ENCODE assay signal across 17 cellular contexts in the genomic region with DNA sequence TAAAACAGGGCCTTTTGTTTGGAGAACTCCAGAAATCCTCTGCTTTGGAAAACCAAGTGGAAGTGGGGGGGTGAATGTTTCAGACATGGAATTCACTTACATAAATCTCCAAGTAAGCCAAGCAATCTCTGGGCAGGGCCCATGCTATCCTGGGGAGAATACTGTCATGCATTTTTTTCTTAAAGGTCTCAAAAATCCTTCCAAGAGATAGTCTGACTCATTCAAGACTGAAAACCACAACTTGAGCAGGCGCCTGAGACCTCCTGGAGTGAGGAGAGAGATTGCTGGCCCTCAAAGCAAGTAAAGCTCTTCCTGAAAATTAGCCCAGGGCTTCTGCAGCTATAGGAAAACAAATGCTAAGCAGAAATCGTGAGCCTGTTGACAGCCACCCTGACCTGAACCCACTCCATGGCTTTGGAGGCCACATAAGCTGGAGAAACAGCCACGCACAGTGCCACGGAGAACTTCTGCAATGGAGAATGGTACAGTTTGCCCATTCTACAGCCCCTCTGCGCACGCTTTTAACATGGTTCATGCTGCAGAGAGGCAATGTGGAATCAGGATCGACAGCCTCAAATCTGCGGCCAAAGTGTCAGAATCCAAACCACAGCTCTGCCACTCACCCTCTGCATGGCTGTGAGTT.
DNase-seq lines count a peak whose midpoint lies in the region; ATAC-seq, FAIRE-seq and TF ChIP-seq lines count a peak whose summit lies in the region.
"Had no signal": no experiment of that assay in that cellular context is flagged by ENCODE, and none has a peak within 500 bp of the region (broad histone marks: within the 10 kb centered on the region; RNA-seq: fewer than 3 reads in every experiment).

No MANE protein-coding gene starts in this region.

- TF ChIP-seq CTCF in SK-N-SH (IDR thresholded peaks at IDR 0.05) (no peak), retinal pigment epithelial cell (conservative IDR thresholded peaks at IDR 0.05; ENCODE audit: low read depth, low read length) (no peak), RWPE1 (conservative IDR thresholded peaks at IDR 0.05; ENCODE audit: low read depth) (no peak)

- WGBS in SK-N-SH (ENCODE audit: low lambda C conversion rate): 67% methylated on average over 8 of the region's 8 CpGs
- WGBS in small intestine, 3 donors: 80 to 90% (median 87%) methylated on average over 8 of the region's 8 CpGs

- no peaks in the 10 kb centered on the region for H3K36me3 Mint-ChIP-seq in stimulated activated naive B cell treated with anti-CD40 and anti-IgM and Interleukin-4, amounts not matched to agents 10 μg/mL and 1 μg/mL and 100 μg/mL, for 72 hours
- H3K36me3 Mint-ChIP-seq: CD8-positive, alpha-beta T cell had no signal

- ATAC-seq in Right ventricle myocardium superior (ENCODE audit: poor library complexity): peak; percentile 52
- ATAC-seq in HG03175 (IDR thresholded peaks at IDR 0.05; ENCODE audit: unreplicated experiment): no peak
- ATAC-seq in stimulated activated naive B cell treated with anti-CD40 and anti-IgM and Interleukin-4, amounts not matched to agents 10 μg/mL and 1 μg/mL and 100 μg/mL, for 72 hours (replicated peaks): no peak
- ATAC-seq: CD8-positive, alpha-beta T cell; right lobe of liver had no signal

- H3K4me1 ChIP-seq in SK-N-SH (ENCODE audit: control insufficient read depth in 1 of 2, insufficient read depth in 2 of 2, low read depth in 1 of 2, low read length in 1 of 2): peaks cover 0 to 26% of the 10 kb centered on the region in 2 experiments; a peak in 2 of 4 replicates
- no peaks in the 10 kb centered on the region for H3K4me1 ChIP-seq in small intestine (ENCODE audit: control insufficient read depth in 2 of 2, insufficient read depth in 1 of 2, low read depth in 1 of 2, low read length in 1 of 2)
- H3K4me1 ChIP-seq: lower lobe of right lung, right lobe of liver had no signal

- H3K9me3 ChIP-seq in SK-N-SH (no peaks in the 10 kb centered on the region), small intestine (ENCODE audit: control insufficient read depth, low read depth) (no peaks in the 10 kb centered on the region)
- H3K9me3 ChIP-seq: esophagus squamous epithelium, lower lobe of right lung, right lobe of liver had no signal

- DNase-seq in ELR (ENCODE audit: low read depth) (peak; percentile 2), SK-N-SH (no peak), Right ventricle myocardium superior (no peak), retinal pigment epithelial cell (ENCODE audit: low read depth) (peak; percentile 52), small intestine (no peak), RWPE1 (ENCODE audit: low spot score) (no peak)
- DNase-seq in stimulated activated naive B cell treated with anti-CD40 and anti-IgM and Interleukin-4, amounts not matched to agents 10 μg/mL and 1 μg/mL and 100 μg/mL, for 72 hours: no peak
- DNase-seq: activated T-cell treated with anti-CD3 and anti-CD28 coated beads, Interleukin-2, amount 50 U/mL, for 48 hours; CD8-positive, alpha-beta T cell; esophagus squamous epithelium; Kasumi-1; lower lobe of right lung; NCI-H345; right lobe of liver; trophoblast cell had no signal

- H3K27ac Mint-ChIP-seq in stimulated activated naive B cell treated with anti-CD40 and anti-IgM and Interleukin-4, amounts not matched to agents 10 μg/mL and 1 μg/mL and 100 μg/mL, for 72 hours: no peak overlapping the region
- H3K27ac Mint-ChIP-seq: CD8-positive, alpha-beta T cell had no signal

- H3K4me1 Mint-ChIP-seq in stimulated activated naive B cell treated with anti-CD40 and anti-IgM and Interleukin-4, amounts not matched to agents 10 μg/mL and 1 μg/mL and 100 μg/mL, for 72 hours: peaks cover 2 to 8% of the 10 kb centered on the region in 2 donors

- H3K36me3 ChIP-seq in SK-N-SH (replicated peaks in 1 of 2; ENCODE audit: control insufficient read depth in 1 of 2, insufficient read depth in 2 of 2, low read length in 1 of 2) (no peaks in the 10 kb centered on the region), small intestine (ENCODE audit: control insufficient read depth in 2 of 2, insufficient read depth in 2 of 2, low read length in 2 of 2) (no peaks in the 10 kb centered on the region)
- H3K36me3 ChIP-seq: cardiac muscle cell, esophagus squamous epithelium, lower lobe of right lung, right lobe of liver had no signal

- POLR2A ChIA-PET in SK-N-SH (lab: Yijun Ruan, JAX): no interaction called here
- POLR2A ChIA-PET in RWPE1 (lab: Yijun Ruan, JAX; ENCODE audit: low non-redundant PET): no interaction called here

- H3K4me2 ChIP-seq in SK-N-SH: peak overlapping the region; percentile 55

- H3K27ac ChIP-seq in SK-N-SH (ENCODE audit: low read depth in 2 of 2, low read length in 1 of 2): peak overlapping the region in 1 of 2 experiments; percentile 78; a peak in 2 of 4 replicates
- H3K27ac ChIP-seq in small intestine (ENCODE audit: low read depth in 1 of 2, low read length in 1 of 2): no peak overlapping the region
- no peak overlapping the region for H3K27ac ChIP-seq in RWPE1
- H3K27ac ChIP-seq: cardiac muscle cell, esophagus squamous epithelium, lower lobe of right lung, right lobe of liver had no signal

- H3K79me2 ChIP-seq in SK-N-SH (ENCODE audit: insufficient read depth): no peaks in the 10 kb centered on the region

- H3K9ac ChIP-seq in SK-N-SH: no peak overlapping the region

- no peak for FAIRE-seq in small intestine (lab: Jason Lieb, UNC)

- no peaks in the 10 kb centered on the region for H3K27me3 ChIP-seq in SK-N-SH (ENCODE audit: insufficient read depth)
- H3K27me3 ChIP-seq in small intestine (ENCODE audit: control insufficient read depth in 2 of 2, insufficient read depth in 2 of 2, low read length in 2 of 2): no peaks in the 10 kb centered on the region
- H3K27me3 ChIP-seq: cardiac muscle cell, esophagus squamous epithelium, right lobe of liver had no signal

- intact Hi-C loops in Right ventricle myocardium superior (cut with DNase I): no loop called here

- peaks cover 15% of the 10 kb centered on the region for H3F3A ChIP-seq in SK-N-SH (replicated peaks; ENCODE audit: insufficient read depth)

- H3K9me3 Mint-ChIP-seq in stimulated activated naive B cell treated with anti-CD40 and anti-IgM and Interleukin-4, amounts not matched to agents 10 μg/mL and 1 μg/mL and 100 μg/mL, for 72 hours: no peaks in the 10 kb centered on the region
- H3K9me3 Mint-ChIP-seq: CD8-positive, alpha-beta T cell had no signal

- no peaks in the 10 kb centered on the region for H3K9me2 ChIP-seq in SK-N-SH

- CTCF ChIA-PET in SK-N-SH (lab: Yijun Ruan, JAX): interaction anchor here (0.6 kb wide), 1 partner anchor 106 kb away, joined by 3 read pairs; no protein-coding TSS in a partner anchor
- CTCF ChIA-PET in RWPE1 (lab: Yijun Ruan, JAX): interaction anchor here (0.6 kb wide), 1 partner anchor 15 kb away, joined by 3 read pairs; no protein-coding TSS in a partner anchor

- H3K4me3 Mint-ChIP-seq in stimulated activated naive B cell treated with anti-CD40 and anti-IgM and Interleukin-4, amounts not matched to agents 10 μg/mL and 1 μg/mL and 100 μg/mL, for 72 hours: no peak overlapping the region
- H3K4me3 Mint-ChIP-seq: CD8-positive, alpha-beta T cell had no signal

- TF ChIP-seq RAD21 in SK-N-SH (IDR thresholded peaks at IDR 0.05; ENCODE audit: low read length): no peak

- H3K4me3 ChIP-seq in SK-N-SH (ENCODE audit: low read depth in 2 of 2, low read length in 1 of 2) (no peak overlapping the region; a peak in 1 of 4 replicates), retinal pigment epithelial cell (ENCODE audit: low read length) (no peak overlapping the region), small intestine (ENCODE audit: low read depth in 1 of 2, low read length in 2 of 2) (no peak overlapping the region)
- H3K4me3 ChIP-seq: cardiac muscle cell, esophagus squamous epithelium, lower lobe of right lung, right lobe of liver had no signal

- TF ChIP-seq EP300 in SK-N-SH (IDR thresholded peaks at IDR 0.05; ENCODE audit: borderline replicate concordance in 1 of 2, low read depth in 1 of 2, low read length in 1 of 2): peak in 1 of 2 experiments; percentile 75; a peak in 2 of 4 replicates

- no peaks in the 10 kb centered on the region for H4K20me1 ChIP-seq in SK-N-SH (ENCODE audit: insufficient read depth)

- peaks cover 0 to 4% of the 10 kb centered on the region in 2 donors for H3K27me3 Mint-ChIP-seq in stimulated activated naive B cell treated with anti-CD40 and anti-IgM and Interleukin-4, amounts not matched to agents 10 μg/mL and 1 μg/mL and 100 μg/mL, for 72 hours

- peak overlapping the region; percentile 62; the same call in 1 of the 2 replicates for H2AFZ ChIP-seq in SK-N-SH (ENCODE audit: low read depth)

TF ChIP-seq in SK-N-SH, 30 proteins besides CTCF, POLR2A, EP300 and RAD21 (continues in another document):
- no peak for TF ChIP-seq SMC3 (IDR thresholded peaks at IDR 0.05; ENCODE audit: low read depth, low read length)
- peak; percentile 28; the same call in 1 of the 2 replicates for TF ChIP-seq NRF1 (IDR thresholded peaks at IDR 0.05; ENCODE audit: low read depth, low read length)
- TF ChIP-seq, protein P1, sequence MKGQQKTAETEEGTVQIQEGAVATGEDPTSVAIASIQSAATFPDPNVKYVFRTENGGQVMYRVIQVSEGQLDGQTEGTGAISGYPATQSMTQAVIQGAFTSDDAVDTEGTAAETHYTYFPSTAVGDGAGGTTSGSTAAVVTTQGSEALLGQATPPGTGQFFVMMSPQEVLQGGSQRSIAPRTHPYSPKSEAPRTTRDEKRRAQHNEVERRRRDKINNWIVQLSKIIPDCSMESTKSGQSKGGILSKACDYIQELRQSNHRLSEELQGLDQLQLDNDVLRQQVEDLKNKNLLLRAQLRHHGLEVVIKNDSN (IDR thresholded peaks at IDR 0.05; ENCODE audit: borderline replicate concordance, low read depth): no peak
- TF ChIP-seq YY1 (IDR thresholded peaks at IDR 0.05; ENCODE audit: low read depth): no peak
- TF ChIP-seq RXRA (IDR thresholded peaks at IDR 0.05; ENCODE audit: borderline replicate concordance, low read depth): no peak
- peak; percentile 77; the same call in 1 of the 2 replicates for TF ChIP-seq FOSL2 (IDR thresholded peaks at IDR 0.05; ENCODE audit: borderline replicate concordance, low read depth)
- TF ChIP-seq GATA2 (CRISPR knock-in tag; IDR thresholded peaks at IDR 0.05): no peak

Comparison
In these comparisons a context has a peak if more than half of its experiments do, and no peak if none do; other contexts are left out.
1. DNase-seq: peak in ELR (single experiment) and retinal pigment epithelial cell (single experiment); none in SK-N-SH (single experiment), Right ventricle myocardium superior (single experiment), small intestine (single experiment), RWPE1 (single experiment) and stimulated activated naive B cell treated with anti-CD40 and anti-IgM and Interleukin-4, amounts not matched to agents 10 μg/mL and 1 μg/mL and 100 μg/mL, for 72 hours (single experiment).